In the genomic region with DNA sequence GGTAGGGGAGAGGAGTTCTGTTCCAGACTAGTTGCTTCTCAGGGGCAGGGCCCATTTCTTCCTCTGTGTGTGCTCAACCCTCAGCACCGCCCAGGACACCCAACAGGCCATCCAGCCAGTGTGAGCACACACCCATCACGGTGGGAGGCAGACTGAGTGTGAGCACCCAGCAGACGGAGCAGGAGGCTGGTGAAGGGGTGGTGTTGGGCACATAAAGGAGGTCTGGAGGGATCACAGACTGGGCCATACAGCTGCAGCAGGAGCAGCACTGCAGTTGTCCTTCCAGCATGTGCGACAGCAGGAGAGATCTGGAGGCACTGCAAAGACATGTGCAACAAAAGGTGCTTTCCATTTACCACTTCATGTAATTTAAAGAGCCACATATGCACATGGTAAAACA, we compare ENCODE assay signal across 37 cellular contexts.
"Had no signal": no experiment of that assay in that cellular context is flagged by ENCODE, and none has a peak within 500 bp of the region (broad histone marks: within the 10 kb centered on the region; RNA-seq: fewer than 3 reads in every experiment).

No MANE protein-coding gene starts in this region.

- H3K36me3 Mint-ChIP-seq: activated naive CD4-positive, alpha-beta T cell treated with anti-CD3 and anti-CD28 coated beads, Interleukin-2, amount 50 U/mL, for 72 hours had no signal

- H3K4me1 ChIP-seq: breast epithelium had no signal

- H3K4me3 Mint-ChIP-seq: activated CD4-positive, alpha-beta T cell treated with anti-CD3 and anti-CD28 coated beads for 36 hours; activated CD4-positive, alpha-beta T cell treated with anti-CD3 and anti-CD28 coated beads, Interleukin-2, amount 10 ng/mL, durations not matched to agents 7 days and 5 days; activated naive CD4-positive, alpha-beta T cell treated with anti-CD3 and anti-CD28 coated beads for 36 hours; activated T-cell treated with anti-CD3 and anti-CD28 coated beads, Interleukin-2, amount 50 U/mL, for 4 hours; activated T-helper 1 cell treated with anti-CD3 and anti-CD28 coated beads, Interleukin-12 subunit alpha, Interleukin-12 subunit beta, Interleukin-2, Interleukin-4 antibody, amounts not matched to agents 30 ng/mL and 10 ng/mL and 1 ng/mL, durations not matched to agents 14 hours and 24 hours and 36 hours; T-helper 2 cell treated with Interferon-gamma antibody and Interleukin-4, amounts not matched to agents 5 μg/mL and 100 μg/mL, for 36 hours; WTC11 had no signal

- H3K9me3 ChIP-seq: adrenal gland, body of pancreas, breast epithelium, MG63, SJCRH30 had no signal

- H3K27ac ChIP-seq: body of pancreas, breast epithelium, SJCRH30, SK-N-MC had no signal

- H3K36me3 ChIP-seq: adrenal gland, breast epithelium, MG63, SJCRH30 had no signal

- H3K27me3 Mint-ChIP-seq: activated CD4-positive, alpha-beta T cell treated with anti-CD3 and anti-CD28 coated beads for 36 hours; activated CD4-positive, alpha-beta T cell treated with anti-CD3 and anti-CD28 coated beads, Interleukin-2, amount 10 ng/mL, durations not matched to agents 7 days and 5 days had no signal

- DNase-seq: activated CD4-positive, alpha-beta T cell treated with anti-CD3 and anti-CD28 coated beads for 36 hours; activated CD4-positive, alpha-beta T cell treated with anti-CD3 and anti-CD28 coated beads, Interleukin-2, amount 10 ng/mL, durations not matched to agents 7 days and 5 days; activated CD4-positive, alpha-beta T cell treated with anti-CD3 and anti-CD28 coated beads, Interleukin-2, amount 50 U/mL, for 48 hours; activated CD8-positive, alpha-beta memory T cell treated with anti-CD3 and anti-CD28 coated beads, Interleukin-2, amount 50 U/mL, for 4 hours; activated gamma-delta T cell treated with Interleukin-2 at 50 U/mL for 16 hours; activated naive CD4-positive, alpha-beta T cell treated with anti-CD3 and anti-CD28 coated beads for 36 hours; activated T-cell treated with anti-CD3 and anti-CD28 coated beads for 4 hours; activated T-cell treated with anti-CD3 and anti-CD28 coated beads, Interleukin-2, amount 50 U/mL, for 4 hours; adrenal gland; body of pancreas; caudate nucleus; cerebellar nuclear complex; Kasumi-1; KG1; MG63; NCI-H1048; NCI-H1105 treated with DMSO at 0.1 percent for 48 hours; NCI-H1436; NCI-H1694; NCI-H2029; NCI-H345; NCI-H524 treated with DMSO at 0.1 percent for 48 hours; NCI-H748 treated with DMSO at 0.1 percent for 48 hours; NK-92 treated with Interleukin-12 subunit alpha and Interleukin-12 subunit beta, amount 100 ng/mL, for 24 hours; PC-3; SHP77; SJCRH30 had no signal

- H3K27ac Mint-ChIP-seq: activated CD4-positive, alpha-beta T cell treated with anti-CD3 and anti-CD28 coated beads for 36 hours; activated CD4-positive, alpha-beta T cell treated with anti-CD3 and anti-CD28 coated beads, Interleukin-2, amount 10 ng/mL, durations not matched to agents 7 days and 5 days; activated naive CD4-positive, alpha-beta T cell treated with anti-CD3 and anti-CD28 coated beads for 36 hours; activated T-helper 1 cell treated with anti-CD3 and anti-CD28 coated beads, Interleukin-12 subunit alpha, Interleukin-12 subunit beta, Interleukin-2, Interleukin-4 antibody, amounts not matched to agents 30 ng/mL and 10 ng/mL and 1 ng/mL, durations not matched to agents 14 hours and 24 hours and 36 hours; T-helper 2 cell treated with Interferon-gamma antibody and Interleukin-4, amounts not matched to agents 5 μg/mL and 100 μg/mL, for 36 hours had no signal

- H3K4me1 Mint-ChIP-seq: activated CD4-positive, alpha-beta T cell treated with anti-CD3 and anti-CD28 coated beads for 36 hours; activated CD4-positive, alpha-beta T cell treated with anti-CD3 and anti-CD28 coated beads, Interleukin-2, amount 10 ng/mL, durations not matched to agents 7 days and 5 days had no signal

- FAIRE-seq: astrocyte, RCC 7860, TTC549 had no signal

- ATAC-seq: activated CD4-positive, alpha-beta T cell treated with anti-CD3 and anti-CD28 coated beads for 36 hours; activated CD4-positive, CD25-positive, alpha-beta regulatory T cell treated with anti-CD3 and anti-CD28 coated beads, Interleukin-2, amount 50 U/mL, for 24 hours; activated naive CD4-positive, alpha-beta T cell treated with anti-CD3 and anti-CD28 coated beads, Interleukin-2, amount 50 U/mL, for 72 hours; activated T-cell treated with anti-CD3 and anti-CD28 coated beads, Interleukin-2, amount 50 U/mL, for 4 hours; body of pancreas; PC-3; WTC11 had no signal

- H3K27me3 ChIP-seq: adrenal gland, body of pancreas, breast epithelium, MG63, SJCRH30 had no signal

- H3K9me3 Mint-ChIP-seq: activated CD4-positive, alpha-beta T cell treated with anti-CD3 and anti-CD28 coated beads, Interleukin-2, amount 10 ng/mL, durations not matched to agents 7 days and 5 days; activated naive CD4-positive, alpha-beta T cell treated with anti-CD3 and anti-CD28 coated beads for 36 hours; activated naive CD4-positive, alpha-beta T cell treated with anti-CD3 and anti-CD28 coated beads, Interleukin-2, amount 50 U/mL, for 72 hours; activated T-cell treated with anti-CD3 and anti-CD28 coated beads, Interleukin-2, amount 50 U/mL, for 4 hours; activated T-helper 1 cell treated with anti-CD3 and anti-CD28 coated beads, Interleukin-12 subunit alpha, Interleukin-12 subunit beta, Interleukin-2, Interleukin-4 antibody, amounts not matched to agents 30 ng/mL and 10 ng/mL and 1 ng/mL, durations not matched to agents 14 hours and 24 hours and 36 hours; T-helper 2 cell treated with Interferon-gamma antibody and Interleukin-4, amounts not matched to agents 5 μg/mL and 100 μg/mL, for 36 hours; WTC11 had no signal

- H3K4me3 ChIP-seq: adrenal gland, body of pancreas, breast epithelium, MG63, SJCRH30, SK-N-MC had no signal
